Comparison of ENCODE assay signal across 34 cellular contexts in genomic region chr9:17682684-17683083, GRCh38.
"Had no signal": no experiment of that assay in that cellular context is flagged by ENCODE, and none has a peak within 500 bp of the region (broad histone marks: within the 10 kb centered on the region; RNA-seq: fewer than 3 reads in every experiment).

No MANE protein-coding gene starts in this region.

- H3K27ac ChIP-seq: KMS-11 had no signal

- H3K27me3 ChIP-seq: MG63 had no signal

- H3K9me3 ChIP-seq: MG63 had no signal

- H3K36me3 ChIP-seq: MG63 had no signal

- DNase-seq: Karpas-422, Kasumi-1, MG63, MV-4-11, NCI-H1048, NCI-H1092, NCI-H1092 treated with DMSO at 0.1 percent for 48 hours, NCI-H1105, NCI-H1105 treated with DMSO at 0.1 percent for 48 hours, NCI-H1417, NCI-H1417 treated with DMSO at 0.1 percent for 48 hours, NCI-H1436, NCI-H1436 treated with DMSO at 0.1 percent for 48 hours, NCI-H146, NCI-H1694, NCI-H1694 treated with DMSO at 0.1 percent for 48 hours, NCI-H187, NCI-H187 treated with DMSO at 0.1 percent for 48 hours, NCI-H1930, NCI-H2029, NCI-H2029 treated with DMSO at 0.1 percent for 48 hours, NCI-H2081, NCI-H2081 treated with DMSO at 0.1 percent for 48 hours, NCI-H2107, NCI-H2171, NCI-H2171 treated with DMSO at 0.1 percent for 48 hours, NCI-H2227 treated with DMSO at 0.1 percent for 48 hours, NCI-H226, NCI-H345, NCI-H446, NCI-H446 treated with DMSO at 0.1 percent for 48 hours, NCI-H510A, NCI-H510A treated with DMSO at 0.1 percent for 48 hours had no signal

- H3K4me2 ChIP-seq: KMS-11 had no signal

- H3K9ac ChIP-seq: KMS-11 had no signal

- H3K4me3 ChIP-seq: MG63 had no signal
